In the genomic region with DNA sequence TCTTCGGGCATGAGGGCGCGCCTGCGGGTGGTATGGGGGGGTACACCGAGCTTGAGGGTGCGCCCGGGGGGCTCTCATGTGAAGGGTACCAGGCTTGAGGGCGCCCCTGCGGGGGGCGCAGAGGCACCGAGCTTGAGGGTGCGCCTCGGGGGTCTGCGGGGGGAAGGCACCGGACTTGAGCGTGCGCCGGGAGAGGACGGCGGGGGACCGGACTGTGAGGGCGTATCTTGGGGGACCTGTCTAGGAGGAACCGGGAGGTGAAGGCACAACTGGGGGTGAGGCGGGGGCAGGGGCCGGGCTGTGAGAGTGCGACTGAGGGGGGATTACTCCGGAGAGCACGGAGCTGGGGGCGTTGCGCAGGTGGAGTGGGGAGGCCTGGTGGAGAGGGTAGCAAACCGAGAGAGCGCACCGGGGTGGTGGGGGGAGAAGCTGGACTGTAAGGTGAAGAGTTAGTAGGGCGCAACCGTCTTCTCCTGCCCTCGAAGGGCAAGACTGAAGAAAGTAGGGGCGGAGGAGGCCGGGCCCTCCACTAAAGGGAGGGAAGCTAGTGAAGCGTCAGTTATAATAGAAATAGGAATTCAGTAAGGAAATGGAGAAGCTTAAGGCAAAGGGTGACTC, we compare ENCODE assay signal across 8 cellular contexts. TPM values are rescaled to one million over a fixed set of nuclear protein-coding genes. Genes with fewer than 3 reads are reported as not detected.
DNase-seq lines count a peak whose midpoint lies in the region; ATAC-seq and TF ChIP-seq lines count a peak whose summit lies in the region.

No MANE protein-coding gene starts in this region.

- H3K9me3 ChIP-seq in DND-41 (ENCODE audit: insufficient read depth, low read length, severe bottlenecking) (no peaks in the 10 kb centered on the region), OCI-LY1 (ENCODE audit: low read length) (no peaks in the 10 kb centered on the region), cardiac muscle cell (ENCODE audit: low read depth) (no peaks in the 10 kb centered on the region)

- H3K9me2 ChIP-seq in OCI-LY1 (ENCODE audit: low read depth, low read length) = no peaks in the 10 kb centered on the region

- H3K36me3 ChIP-seq in DND-41 (ENCODE audit: insufficient read depth, low read length) (peaks cover 21% of the 10 kb centered on the region), OCI-LY1 (ENCODE audit: insufficient read depth, low read length) (peaks cover 3% of the 10 kb centered on the region), cardiac muscle cell (no peaks in the 10 kb centered on the region)

- TF ChIP-seq CTCF in DND-41 (IDR thresholded peaks at IDR 0.05; ENCODE audit: borderline replicate concordance, extremely low read depth, low read length, poor library complexity, severe bottlenecking) (no peak), OCI-LY1 (IDR thresholded peaks at IDR 0.05; ENCODE audit: low read length) (no peak; the same call in 1 of the 2 replicates), cardiac muscle cell (IDR thresholded peaks at IDR 0.05; ENCODE audit: low read depth, low read length) (no peak), progenitor cell of endocrine pancreas (IDR thresholded peaks at IDR 0.05; ENCODE audit: unreplicated experiment) (no peak)

- H3K4me3 Mint-ChIP-seq in activated naive CD4-positive, alpha-beta T cell treated with anti-CD3 and anti-CD28 coated beads, Interleukin-2, amount 10 ng/mL, durations not matched to agents 7 days and 5 days = peak overlapping the region; percentile 99
- H3K4me3 Mint-ChIP-seq in progenitor cell of endocrine pancreas (ENCODE audit: low read depth) = peak overlapping the region; percentile 96

- H3K27ac Mint-ChIP-seq in activated naive CD4-positive, alpha-beta T cell treated with anti-CD3 and anti-CD28 coated beads, Interleukin-2, amount 10 ng/mL, durations not matched to agents 7 days and 5 days = peak overlapping the region; percentile 99
- H3K27ac Mint-ChIP-seq in progenitor cell of endocrine pancreas = peak overlapping the region; percentile 100

- H3K27ac ChIP-seq in DND-41 (ENCODE audit: low read length) (peak overlapping the region; percentile 94), OCI-LY1 (ENCODE audit: low read depth, low read length, poor library complexity, severe bottlenecking) (peak overlapping the region; percentile 98), cardiac muscle cell (peak overlapping the region; percentile 99)

- DNase-seq in DND-41 = peak; percentile 56
- peak; percentile 52 for DNase-seq in activated naive CD4-positive, alpha-beta T cell treated with anti-CD3 and anti-CD28 coated beads, Interleukin-2, amount 10 ng/mL, durations not matched to agents 7 days and 5 days
- peak in 1 of 2 donors; percentile 16 for DNase-seq in cardiac muscle cell (ENCODE audit: low read depth in 1 of 2, low spot score in 1 of 2)
- DNase-seq in progenitor cell of endocrine pancreas (ENCODE audit: low spot score, unreplicated experiment) = peak; percentile 14
- DNase-seq in SW480 (ENCODE audit: low spot score) = no peak
- no peak for DNase-seq in cortex of kidney (lab: John Stamatoyannopoulos, UW)

- H3K79me2 ChIP-seq in DND-41 (ENCODE audit: insufficient read depth, low read length) = peaks cover 54% of the 10 kb centered on the region
- peaks cover 37% of the 10 kb centered on the region for H3K79me2 ChIP-seq in OCI-LY1 (ENCODE audit: insufficient read depth, low read length)

- H3K4me1 Mint-ChIP-seq in activated naive CD4-positive, alpha-beta T cell treated with anti-CD3 and anti-CD28 coated beads, Interleukin-2, amount 10 ng/mL, durations not matched to agents 7 days and 5 days = peaks cover 22% of the 10 kb centered on the region
- H3K4me1 Mint-ChIP-seq in progenitor cell of endocrine pancreas (ENCODE audit: low read depth) = peaks cover 27% of the 10 kb centered on the region

- H3K27me3 ChIP-seq in DND-41 (ENCODE audit: insufficient read depth, low read length, poor library complexity) = no peaks in the 10 kb centered on the region
- no peaks in the 10 kb centered on the region for H3K27me3 ChIP-seq in OCI-LY1 (ENCODE audit: insufficient read depth, low read length)
- H3K27me3 ChIP-seq in cardiac muscle cell = no peaks in the 10 kb centered on the region

- H3K4me1 ChIP-seq in DND-41 (ENCODE audit: insufficient read depth, low read length) (peaks cover 42% of the 10 kb centered on the region), OCI-LY1 (ENCODE audit: insufficient read depth, low read length, severe bottlenecking) (peaks cover 34% of the 10 kb centered on the region), cardiac muscle cell (ENCODE audit: low read depth) (peaks cover 10% of the 10 kb centered on the region)

- CTCF ChIA-PET in activated naive CD4-positive, alpha-beta T cell treated with anti-CD3 and anti-CD28 coated beads, Interleukin-2, amount 10 ng/mL, durations not matched to agents 7 days and 5 days (lab: Charles Lee) = interaction anchor here (0.9 to 6.7 kb wide), 9 partner anchors 11 to 138 kb away, joined by 3 to 54 read pairs (median 4); a partner anchor contains a TSS

- H3K4me3 ChIP-seq in DND-41 (ENCODE audit: low read depth in 1 of 2, low read length in 2 of 2) (peak overlapping the region; percentile 76 to 97), OCI-LY1 (ENCODE audit: low read depth, low read length, poor library complexity, severe bottlenecking) (peak overlapping the region; percentile 98), cardiac muscle cell (peak overlapping the region; percentile 44)

- H4K20me1 ChIP-seq in DND-41 (ENCODE audit: insufficient read depth, low read length) (peaks cover 27% of the 10 kb centered on the region), OCI-LY1 (ENCODE audit: insufficient read depth, low read length) (no peaks in the 10 kb centered on the region)

- H3K36me3 Mint-ChIP-seq in activated naive CD4-positive, alpha-beta T cell treated with anti-CD3 and anti-CD28 coated beads, Interleukin-2, amount 10 ng/mL, durations not matched to agents 7 days and 5 days = peaks cover 20% of the 10 kb centered on the region
- no peaks in the 10 kb centered on the region for H3K36me3 Mint-ChIP-seq in progenitor cell of endocrine pancreas (ENCODE audit: insufficient read depth)

- ATAC-seq in DND-41 (ENCODE audit: insufficient read depth, low read depth) (peak; percentile 15), HG02610 (IDR thresholded peaks at IDR 0.05; ENCODE audit: unreplicated experiment) (no peak)

- no peaks in the 10 kb centered on the region for H3F3A ChIP-seq in OCI-LY1 (ENCODE audit: insufficient read depth, low read length)

- peak overlapping the region; percentile 85 for H3K9ac ChIP-seq in DND-41 (ENCODE audit: low read depth, low read length)
- H3K9ac ChIP-seq in OCI-LY1 (ENCODE audit: low read length) = peak overlapping the region; percentile 100

- peak overlapping the region; percentile 72 for H3K4me2 ChIP-seq in DND-41 (ENCODE audit: insufficient read depth, low read length)
- peak overlapping the region; percentile 95 for H3K4me2 ChIP-seq in OCI-LY1 (ENCODE audit: low read length)

- H3K9me3 Mint-ChIP-seq in activated naive CD4-positive, alpha-beta T cell treated with anti-CD3 and anti-CD28 coated beads, Interleukin-2, amount 10 ng/mL, durations not matched to agents 7 days and 5 days = no peaks in the 10 kb centered on the region
- H3K9me3 Mint-ChIP-seq in progenitor cell of endocrine pancreas (ENCODE audit: low read depth) = no peaks in the 10 kb centered on the region

- H3K27me3 Mint-ChIP-seq in activated naive CD4-positive, alpha-beta T cell treated with anti-CD3 and anti-CD28 coated beads, Interleukin-2, amount 10 ng/mL, durations not matched to agents 7 days and 5 days = peaks cover 3% of the 10 kb centered on the region
- H3K27me3 Mint-ChIP-seq in progenitor cell of endocrine pancreas = no peaks in the 10 kb centered on the region

- H2AFZ ChIP-seq in DND-41 (ENCODE audit: low read depth, low read length) (peak overlapping the region; percentile 80), OCI-LY1 (ENCODE audit: low read length) (no peak overlapping the region)

RNA-seq across cellular contexts. Expression of a gene that starts 1.1 kb away (rescaled TPM):
- total RNA-seq in cardiac muscle cell (98.2 and 113 TPM in 2 replicates), progenitor cell of endocrine pancreas (181 and 188 TPM in 2 replicates)
- polyA plus RNA-seq in cardiac muscle cell = 27.4 and 33.5 TPM in 2 replicates

Comparison
In these comparisons a context has a peak if more than half of its experiments do, and no peak if none do; other contexts are left out.
1. DNase-seq: peak in DND-41 (single experiment), activated naive CD4-positive, alpha-beta T cell treated with anti-CD3 and anti-CD28 coated beads, Interleukin-2, amount 10 ng/mL, durations not matched to agents 7 days and 5 days (single experiment) and progenitor cell of endocrine pancreas (single experiment); none in SW480 (single experiment) and cortex of kidney (single experiment).
2. H3K4me3 ChIP-seq: peak in every context shown above with its lines; median percentile 98 in OCI-LY1; 86 in DND-41; 44 in cardiac muscle cell.
3. Peak in every context shown above with its lines, with median percentiles within 50 percentile points of each other: H3K27ac ChIP-seq.